ENCODE assay signal across 1 cellular context in the genomic region with DNA sequence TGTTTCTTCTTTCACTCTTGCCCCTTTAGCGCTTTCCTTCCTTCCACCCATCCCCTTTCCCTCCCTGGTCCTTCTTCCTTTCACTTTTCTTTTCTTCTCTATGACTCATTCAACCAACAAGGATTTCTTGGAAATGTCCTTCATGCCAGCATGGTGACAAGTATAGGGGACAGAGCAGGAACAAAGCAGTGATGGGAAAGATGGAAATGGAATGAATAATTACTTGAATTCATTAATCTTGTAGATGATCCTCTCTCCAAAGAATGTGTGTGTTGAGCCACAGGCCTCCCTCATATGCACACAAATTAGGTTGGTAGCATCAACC.
TF ChIP-seq lines count a peak whose summit lies in the region.

No MANE protein-coding gene starts in this region.

TF ChIP-seq in GM12878, 131 proteins besides CTCF, POLR2A, EP300 and RAD21:
- TF ChIP-seq MEF2B (IDR thresholded peaks at IDR 0.05; ENCODE audit: partially characterized antibody, poor library complexity, severe bottlenecking) = no peak
- no peak for TF ChIP-seq CEBPZ (IDR thresholded peaks at IDR 0.05; ENCODE audit: low read depth, low read length)
- no peak for TF ChIP-seq ZNF217 (IDR thresholded peaks at IDR 0.05)
- TF ChIP-seq EGR1 (IDR thresholded peaks at IDR 0.05; ENCODE audit: borderline replicate concordance in 1 of 2, low read depth in 2 of 2, low read length in 2 of 2) = no peak
- no peak for TF ChIP-seq STAT3 (IDR thresholded peaks at IDR 0.05; ENCODE audit: low read depth, low read length)
- no peak for TF ChIP-seq MXI1 (IDR thresholded peaks at IDR 0.05; ENCODE audit: low read depth, low read length)
- no peak for TF ChIP-seq ATF7 (IDR thresholded peaks at IDR 0.05; ENCODE audit: low read depth)
- no peak for TF ChIP-seq SUPT20H (IDR thresholded peaks at IDR 0.05; ENCODE audit: borderline replicate concordance, control insufficient read depth, low read depth, low read length)
- no peak for TF ChIP-seq BMI1 (IDR thresholded peaks at IDR 0.05; ENCODE audit: borderline replicate concordance)
- TF ChIP-seq RUNX3 (IDR thresholded peaks at IDR 0.05; ENCODE audit: low read length) = no peak
- TF ChIP-seq TBL1XR1 (IDR thresholded peaks at IDR 0.05; ENCODE audit: low read depth, low read length) = no peak
- TF ChIP-seq LARP7 (IDR thresholded peaks at IDR 0.05) = no peak
- no peak for TF ChIP-seq SIN3A (IDR thresholded peaks at IDR 0.05; ENCODE audit: low read depth, low read length)
- TF ChIP-seq GATAD2B (conservative IDR thresholded peaks at IDR 0.05; ENCODE audit: low read depth) = no peak
- TF ChIP-seq ZNF207 (IDR thresholded peaks at IDR 0.05; ENCODE audit: borderline replicate concordance) = no peak
- no peak for TF ChIP-seq MAX (IDR thresholded peaks at IDR 0.05; ENCODE audit: low read depth, low read length)
- TF ChIP-seq, protein P1, sequence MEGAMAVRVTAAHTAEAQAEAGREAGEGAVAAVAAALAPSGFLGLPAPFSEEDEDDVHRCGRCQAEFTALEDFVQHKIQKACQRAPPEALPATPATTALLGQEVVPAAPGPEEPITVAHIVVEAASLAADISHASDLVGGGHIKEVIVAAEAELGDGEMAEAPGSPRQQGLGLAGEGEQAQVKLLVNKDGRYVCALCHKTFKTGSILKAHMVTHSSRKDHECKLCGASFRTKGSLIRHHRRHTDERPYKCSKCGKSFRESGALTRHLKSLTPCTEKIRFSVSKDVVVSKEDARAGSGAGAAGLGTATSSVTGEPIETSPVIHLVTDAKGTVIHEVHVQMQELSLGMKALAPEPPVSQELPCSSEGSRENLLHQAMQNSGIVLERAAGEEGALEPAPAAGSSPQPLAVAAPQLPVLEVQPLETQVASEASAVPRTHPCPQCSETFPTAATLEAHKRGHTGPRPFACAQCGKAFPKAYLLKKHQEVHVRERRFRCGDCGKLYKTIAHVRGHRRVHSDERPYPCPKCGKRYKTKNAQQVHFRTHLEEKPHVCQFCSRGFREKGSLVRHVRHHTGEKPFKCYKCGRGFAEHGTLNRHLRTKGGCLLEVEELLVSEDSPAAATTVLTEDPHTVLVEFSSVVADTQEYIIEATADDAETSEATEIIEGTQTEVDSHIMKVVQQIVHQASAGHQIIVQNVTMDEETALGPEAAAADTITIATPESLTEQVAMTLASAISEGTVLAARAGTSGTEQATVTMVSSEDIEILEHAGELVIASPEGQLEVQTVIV (IDR thresholded peaks at IDR 0.05; ENCODE audit: borderline replicate concordance, partially characterized antibody) = no peak
- TF ChIP-seq RFX5 (IDR thresholded peaks at IDR 0.05; ENCODE audit: low read depth, low read length) = no peak
- TF ChIP-seq GABPA (IDR thresholded peaks at IDR 0.05; ENCODE audit: low read depth) = no peak
- no peak for TF ChIP-seq RAD51 (IDR thresholded peaks at IDR 0.05)
